Comparison of ENCODE assay signal across 17 cellular contexts in genomic region chr1:45669859-45670655, GRCh38. TPM values are rescaled to one million over a fixed set of nuclear protein-coding genes. Genes with fewer than 3 reads are reported as not detected.
A peak's percentile ranks its signal among the peaks of the same experiment; 100 is the strongest.
DNase-seq lines count a peak whose midpoint lies in the region; ATAC-seq, FAIRE-seq and TF ChIP-seq lines count a peak whose summit lies in the region.
"Had no signal": no experiment of that assay in that cellular context is flagged by ENCODE, and none has a peak within 500 bp of the region (broad histone marks: within the 10 kb centered on the region; RNA-seq: fewer than 3 reads in every experiment).

No MANE protein-coding gene starts in this region.

- DNase-seq in A549 (ENCODE audit: low read depth in 1 of 2, low spot score in 1 of 2) (no peak), EH (ENCODE audit: low read depth) (peak; percentile 78), K562 (ENCODE audit: extremely low read depth in 1 of 4, low spot score in 3 of 4) (no peak), iris pigment epithelial cell (ENCODE audit: low read depth) (peak; percentile 54), NCI-H345 treated with DMSO at 0.1 percent for 48 hours (lab: John Stamatoyannopoulos, UW; ENCODE audit: unreplicated experiment) (no peak), adrenal gland (no peak), NCI-H2107 (lab: John Stamatoyannopoulos, UW) (no peak), coronary artery (ENCODE audit: low spot score) (no peak)
- DNase-seq: activated CD4-positive, CD25-positive, alpha-beta regulatory T cell treated with anti-CD3 and anti-CD28 coated beads, Interleukin-2, amount 50 U/mL, for 72 hours; activated CD8-positive, alpha-beta memory T cell treated with anti-CD3 and anti-CD28 coated beads, Interleukin-2, amount 50 U/mL, for 4 hours; lower lobe of right lung; NCI-H1930; NCI-H510A treated with DMSO at 0.1 percent for 48 hours; nephron progenitor cell; T1000 had no signal

- TF ChIP-seq RAD21 in A549 (conservative IDR thresholded peaks at IDR 0.05 in 1 of 2, IDR thresholded peaks at IDR 0.05 in 1 of 2) (no peak), K562 (CRISPR knock-in tag; conservative IDR thresholded peaks at IDR 0.05 in 1 of 2, IDR thresholded peaks at IDR 0.05 in 1 of 2) (no peak)

- CTCF ChIA-PET in A549 (lab: Yijun Ruan, JAX) (interaction anchor here (1.7 kb wide), 1 partner anchor 20 kb away, joined by 4 read pairs; no protein-coding TSS in a partner anchor), K562 (lab: Yijun Ruan, JAX; ENCODE audit: low intra/inter-chr PET ratio) (no interaction called here)

- H3K9ac ChIP-seq in K562 (ENCODE audit: insufficient read depth in 1 of 2, low read depth in 2 of 2, low read length in 2 of 2): no peak overlapping the region

- BruUV-seq in K562 (replicated peaks; lab: Mats Ljungman, UMichigan): TSS peak; percentile 4

- TF ChIP-seq POLR2A in A549 (IDR thresholded peaks at IDR 0.05; ENCODE audit: low read length) (no peak), K562 (conservative IDR thresholded peaks at IDR 0.05) (no peak), adrenal gland (IDR thresholded peaks at IDR 0.05) (no peak)

- H3K9me3 ChIP-seq in A549 (no peaks in the 10 kb centered on the region), K562 (replicated peaks; ENCODE audit: control insufficient read depth, insufficient read depth, low read depth, low read length) (no peaks in the 10 kb centered on the region), adrenal gland (replicated peaks in 1 of 3) (no peaks in the 10 kb centered on the region)
- H3K9me3 ChIP-seq: lower lobe of right lung, SJSA1 had no signal

- TF ChIP-seq CTCF in A549 (IDR thresholded peaks at IDR 0.05): no peak
- TF ChIP-seq CTCF in K562 (IDR thresholded peaks at IDR 0.05 in 2 of 3, conservative IDR thresholded peaks at IDR 0.05 in 1 of 3; ENCODE audit: insufficient read depth in 2 of 3, low read depth in 1 of 3, low read length in 3 of 3): no peak
- TF ChIP-seq CTCF in adrenal gland (IDR thresholded peaks at IDR 0.05): no peak
- no peak for TF ChIP-seq CTCF in coronary artery (IDR thresholded peaks at IDR 0.05)

- intact Hi-C loops in K562 (cut with micrococcal nuclease): no loop called here
- intact Hi-C loops in adrenal gland (cut with DNase I): no loop called here

- TF ChIP-seq EP300 in A549 (IDR thresholded peaks at IDR 0.05) (no peak), K562 (IDR thresholded peaks at IDR 0.05; ENCODE audit: low read length) (no peak)

- 79% methylated on average over 6 of the region's 6 CpGs for WGBS in A549 (ENCODE audit: missing lambda C conversion rate)
- 66% methylated on average over 6 of the region's 6 CpGs for WGBS in K562 (ENCODE audit: insufficient coverage, low coverage, missing lambda C conversion rate)
- 64 to 72% (median 68%) methylated on average over 6 of the region's 6 CpGs for WGBS in adrenal gland, 4 donors

- H3K27me3 ChIP-seq in K562 (ENCODE audit: control insufficient read depth in 2 of 2, insufficient read depth in 2 of 2, low read length in 2 of 2) (no peaks in the 10 kb centered on the region), adrenal gland (no peaks in the 10 kb centered on the region)
- H3K27me3 ChIP-seq: SJSA1 had no signal

- H3K79me2 ChIP-seq in K562 (ENCODE audit: control insufficient read depth, insufficient read depth, low read length): peaks cover 98% of the 10 kb centered on the region

- in situ Hi-C loops in K562 (cut with MboI): no loop called here

- FAIRE-seq in A549 (lab: Jason Lieb, UNC): no peak
- FAIRE-seq in K562 (lab: Jason Lieb, UNC): no peak
- FAIRE-seq: endometrium had no signal

- H3K4me1 ChIP-seq in A549 (peaks cover 29% of the 10 kb centered on the region), K562 (replicated peaks in 1 of 2; ENCODE audit: control insufficient read depth in 2 of 2, insufficient read depth in 2 of 2, low read length in 2 of 2) (peaks cover 0 to 3% of the 10 kb centered on the region in 2 experiments; a peak in 1 of 5 replicates), adrenal gland (replicated peaks in 1 of 2) (peaks cover 18 to 38% of the 10 kb centered on the region in 2 donors)

- H3K4me3 ChIP-seq in A549 (no peak overlapping the region), K562 (no peak overlapping the region), adrenal gland (no peak overlapping the region), coronary artery (no peak overlapping the region)
- H3K4me3 ChIP-seq: lower lobe of right lung, SJSA1 had no signal

- POLR2A ChIA-PET in A549 (lab: Yijun Ruan, JAX): no interaction called here
- POLR2A ChIA-PET in K562 (lab: Yijun Ruan, JAX): interaction anchor here (0.6 to 8.9 kb wide), 7 partner anchors 9 to 135 kb away, joined by 3 to 95 read pairs (median 5); partner anchors contain the start of gene GPBP1L1

- no peak overlapping the region for H2AFZ ChIP-seq in K562 (ENCODE audit: low read depth, low read length)

- no peak overlapping the region for H3K27ac ChIP-seq in A549
- no peak overlapping the region for H3K27ac ChIP-seq in K562 (ENCODE audit: extremely low read depth, low read depth, low read length)
- peak overlapping the region in 1 of 5 donors; percentile 4 for H3K27ac ChIP-seq in adrenal gland
- H3K27ac ChIP-seq in coronary artery: no peak overlapping the region
- H3K27ac ChIP-seq: lower lobe of right lung, SJSA1 had no signal

- ATAC-seq in A549 (no peak), K562 (no peak)
- ATAC-seq: lower lobe of right lung had no signal

- H3K4me2 ChIP-seq in A549: peak overlapping the region; percentile 32; the same call in 2 of the 3 replicates
- no peak overlapping the region for H3K4me2 ChIP-seq in K562 (ENCODE audit: insufficient read depth, low read length)

- no peaks in the 10 kb centered on the region for H3K9me1 ChIP-seq in K562 (ENCODE audit: control insufficient read depth, insufficient read depth, low read length)

- H3K36me3 ChIP-seq in K562 (ENCODE audit: control insufficient read depth, insufficient read depth, low read length) (peaks cover 46% of the 10 kb centered on the region; the same call in 2 of the 3 replicates), adrenal gland (replicated peaks in 1 of 2) (no peaks in the 10 kb centered on the region)
- H3K36me3 ChIP-seq: lower lobe of right lung had no signal

- peaks cover 11% of the 10 kb centered on the region for H4K20me1 ChIP-seq in K562 (replicated peaks; ENCODE audit: control insufficient read depth, insufficient read depth, low read length)

RNA-seq across cellular contexts. Expression of gene GPBP1L1, which starts 16.3 kb away (rescaled TPM):
- polyA plus RNA-seq in A549 (2011; rRNA removed) (61.3 and 74.0 TPM in 2 replicates), A549 (2017; fragmentation: RNase III; extraction: RNeasy Plus Mini Kit Qiagen cat#74134 plus additional on column Dnase treatment) (47.7 to 50.9 TPM (median 50.5 TPM) in 3 replicates), K562 (2011; rRNA removed) (128 and 138 TPM in 2 replicates), K562 (2014; fragmentation: Illumina TruSeq; extraction: Trizol) (165 and 174 TPM in 2 replicates), K562 (2014; fragmentation: Nextera tagmentation; extraction: Ambion mirVana) (100 to 1,000 TPM in 1 of 2 experiments, 10 to 100 TPM in 1; 86.0 to 128 TPM), K562 (2014; rRNA removed) (80.8 and 96.8 TPM in 2 replicates), adrenal gland (10 to 100 TPM; 34.5 to 75.8 (median 40.1) TPM)
- polyA plus RNA-seq in A549 (2012; cell fraction: cytosol; rRNA removed): 13.3 and 14.8 TPM in 2 replicates
- 11.6 and 17.7 TPM in 2 replicates for polyA plus RNA-seq in A549 (2012; cell fraction: nucleus; rRNA removed)
- 60.0 and 65.4 TPM in 2 replicates for polyA minus RNA-seq in A549 (2011; rRNA and poly(A)+ RNA removed)
- 283 and 462 TPM in 2 replicates for total RNA-seq in K562 (2011; cell fraction: chromatin; rRNA removed; ENCODE audit: low replicate concordance)
- total RNA-seq in K562 (2011; cell fraction: nucleolus; rRNA removed): 159 and 187 TPM in 2 replicates
- total RNA-seq in K562 (2011; cell fraction: nucleoplasm; rRNA removed): 247 and 326 TPM in 2 replicates
- total RNA-seq in K562 (2014; rRNA removed) (122 and 133 TPM in 2 replicates), K562 (2014; rRNA removed; fragmentation: Illumina TruSeq; extraction: Trizol) (216 and 236 TPM in 2 replicates), K562 (2015; rRNA removed; fragmentation: Illumina TruSeq; extraction: Trizol) (176 and 178 TPM in 2 replicates), K562 (2021) (138 and 149 TPM in 2 replicates), adrenal gland (100 to 1,000 TPM in 3 of 8 donors, 10 to 100 TPM in 5; 57.9 to 122 (median 91.1) TPM)
- 49.8 and 94.3 TPM in 2 replicates for polyA plus RNA-seq in K562 (2011; cell fraction: cytosol; rRNA removed)
- 173 and 219 TPM in 2 replicates for polyA plus RNA-seq in K562 (2011; cell fraction: nucleus; rRNA removed)
- polyA plus RNA-seq in K562 (2012): 86.4 and 101 TPM in 2 replicates
- 244 and 278 TPM in 2 replicates for polyA minus RNA-seq in K562 (2011; rRNA and poly(A)+ RNA removed)
- polyA minus RNA-seq in K562 (2011; cell fraction: cytosol; rRNA and poly(A)+ RNA removed): 68.6 and 88.3 TPM in 2 replicates
- 135 and 244 TPM in 2 replicates for polyA minus RNA-seq in K562 (2011; cell fraction: nucleus; rRNA and poly(A)+ RNA removed)

RNA-seq across cellular contexts. Expression of gene TMEM69, which starts 17.9 kb away (rescaled TPM):
- polyA plus RNA-seq in A549 (2011; rRNA removed) (50.8 and 65.4 TPM in 2 replicates), A549 (2017; fragmentation: RNase III; extraction: RNeasy Plus Mini Kit Qiagen cat#74134 plus additional on column Dnase treatment) (21.6 to 23.1 TPM (median 22.7 TPM) in 3 replicates), K562 (2011; rRNA removed) (248 and 266 TPM in 2 replicates), K562 (2014; fragmentation: Illumina TruSeq; extraction: Trizol) (129 and 149 TPM in 2 replicates), K562 (2014; fragmentation: Nextera tagmentation; extraction: Ambion mirVana) (100 to 1,000 TPM; 136 to 143 TPM), K562 (2014; rRNA removed) (82.0 and 130 TPM in 2 replicates), adrenal gland (10 to 100 TPM in 2 of 3 donors, 1 to 10 TPM in 1; 9.3 to 53.1 (median 16.8) TPM)
- 22.9 and 28.9 TPM in 2 replicates for polyA plus RNA-seq in A549 (2012; cell fraction: cytosol; rRNA removed)
- polyA plus RNA-seq in A549 (2012; cell fraction: nucleus; rRNA removed): 10.7 and 12.7 TPM in 2 replicates
- polyA minus RNA-seq in A549 (2011; rRNA and poly(A)+ RNA removed): 21.7 and 29.1 TPM in 2 replicates
- total RNA-seq in K562 (2011; cell fraction: chromatin; rRNA removed; ENCODE audit: low replicate concordance): 69.1 and 83.0 TPM in 2 replicates
- total RNA-seq in K562 (2011; cell fraction: nucleolus; rRNA removed): 69.2 and 76.9 TPM in 2 replicates
- total RNA-seq in K562 (2011; cell fraction: nucleoplasm; rRNA removed): 117 and 160 TPM in 2 replicates
- total RNA-seq in K562 (2014; rRNA removed) (47.3 and 73.2 TPM in 2 replicates), K562 (2014; rRNA removed; fragmentation: Illumina TruSeq; extraction: Trizol) (103 and 117 TPM in 2 replicates), K562 (2015; rRNA removed; fragmentation: Illumina TruSeq; extraction: Trizol) (85.0 and 85.2 TPM in 2 replicates), K562 (2021) (66.5 and 68.6 TPM in 2 replicates), adrenal gland (10 to 100 TPM; 16.8 to 37.2 (median 26.3) TPM)
- polyA plus RNA-seq in K562 (2011; cell fraction: cytosol; rRNA removed): 143 and 217 TPM in 2 replicates
- 68.9 and 105 TPM in 2 replicates for polyA plus RNA-seq in K562 (2011; cell fraction: nucleus; rRNA removed)
- 58.0 and 104 TPM in 2 replicates for polyA plus RNA-seq in K562 (2012)
- 147 and 159 TPM in 2 replicates for polyA minus RNA-seq in K562 (2011; rRNA and poly(A)+ RNA removed)
- 34.7 and 59.2 TPM in 2 replicates for polyA minus RNA-seq in K562 (2011; cell fraction: cytosol; rRNA and poly(A)+ RNA removed)
- polyA minus RNA-seq in K562 (2011; cell fraction: nucleus; rRNA and poly(A)+ RNA removed): 17.2 and 47.9 TPM in 2 replicates

RNA-seq across cellular contexts. Expression of gene CCDC17, which starts 46.2 kb away (rescaled TPM):
- 0.38 and 0.50 TPM in 2 replicates for polyA plus RNA-seq in A549 (2011; rRNA removed)
- polyA plus RNA-seq in A549 (2012; cell fraction: cytosol; rRNA removed): 0.26 and 0.35 TPM in 2 replicates
- polyA plus RNA-seq in A549 (2012; cell fraction: nucleus; rRNA removed): 3.4 TPM in 2 replicates
- 0.26 to 0.66 TPM (median 0.49 TPM) in 3 replicates for polyA plus RNA-seq in A549 (2017; fragmentation: RNase III; extraction: RNeasy Plus Mini Kit Qiagen cat#74134 plus additional on column Dnase treatment)
- polyA minus RNA-seq in A549 (2011; rRNA and poly(A)+ RNA removed): 1.7 and 2.0 TPM in 2 replicates
- total RNA-seq in K562 (2011; cell fraction: chromatin; rRNA removed; ENCODE audit: low replicate concordance): 10.6 and 21.6 TPM in 2 replicates
- 10.8 and 12.8 TPM in 2 replicates for total RNA-seq in K562 (2011; cell fraction: nucleolus; rRNA removed)
- 9.5 and 12.6 TPM in 2 replicates for total RNA-seq in K562 (2011; cell fraction: nucleoplasm; rRNA removed)
- 0.82 and 2.1 TPM in 2 replicates for total RNA-seq in K562 (2014; rRNA removed)
- total RNA-seq in K562 (2014; rRNA removed; fragmentation: Illumina TruSeq; extraction: Trizol): 0.62 and 0.73 TPM in 2 replicates
- 1.1 and 1.3 TPM in 2 replicates for total RNA-seq in K562 (2015; rRNA removed; fragmentation: Illumina TruSeq; extraction: Trizol)
- 2.0 and 2.4 TPM in 2 replicates for total RNA-seq in K562 (2021)
- polyA plus RNA-seq in K562 (2011; rRNA removed): 0.85 and 1.4 TPM in 2 replicates
- polyA plus RNA-seq in K562 (2011; cell fraction: cytosol; rRNA removed): 0.78 and 0.98 TPM in 2 replicates
- 9.2 and 13.3 TPM in 2 replicates for polyA plus RNA-seq in K562 (2011; cell fraction: nucleus; rRNA removed)
- 0.56 and 1.4 TPM in 2 replicates for polyA plus RNA-seq in K562 (2012)
- 0.51 and 0.54 TPM in 2 replicates for polyA plus RNA-seq in K562 (2014; fragmentation: Illumina TruSeq; extraction: Trizol)
- polyA plus RNA-seq in K562 (2014; fragmentation: Nextera tagmentation; extraction: Ambion mirVana): under 1 TPM; 0.20 TPM
- polyA plus RNA-seq in K562 (2014; rRNA removed): 1.4 and 1.6 TPM in 2 replicates
- polyA minus RNA-seq in K562 (2011; rRNA and poly(A)+ RNA removed): 1.3 and 1.7 TPM in 2 replicates
- polyA minus RNA-seq in K562 (2011; cell fraction: cytosol; rRNA and poly(A)+ RNA removed): 0.76 and 0.91 TPM in 2 replicates
- polyA minus RNA-seq in K562 (2011; cell fraction: nucleus; rRNA and poly(A)+ RNA removed): 3.5 and 3.7 TPM in 2 replicates
- total RNA-seq in adrenal gland: 1 to 10 TPM in 4 of 8 donors, under 1 TPM in 3, not detected in 1; 0.35 to 2.5 (median 1.5) TPM
- 1 to 10 TPM in 2 of 3 donors, under 1 TPM in 1; 0.24 to 4.2 (median 2.2) TPM for polyA plus RNA-seq in adrenal gland

Comparison
In these comparisons a context has a peak if more than half of its experiments do, and no peak if none do; other contexts are left out.
1. DNase-seq: peak in EH (single experiment) and iris pigment epithelial cell (single experiment); none in A549 (0 of 2), K562 (0 of 4), NCI-H345 treated with DMSO at 0.1 percent for 48 hours (single experiment), adrenal gland (0 of 7), NCI-H2107 (single experiment) and coronary artery (single experiment).